2 cellular contexts compared by ENCODE assay signal in the genomic region with DNA sequence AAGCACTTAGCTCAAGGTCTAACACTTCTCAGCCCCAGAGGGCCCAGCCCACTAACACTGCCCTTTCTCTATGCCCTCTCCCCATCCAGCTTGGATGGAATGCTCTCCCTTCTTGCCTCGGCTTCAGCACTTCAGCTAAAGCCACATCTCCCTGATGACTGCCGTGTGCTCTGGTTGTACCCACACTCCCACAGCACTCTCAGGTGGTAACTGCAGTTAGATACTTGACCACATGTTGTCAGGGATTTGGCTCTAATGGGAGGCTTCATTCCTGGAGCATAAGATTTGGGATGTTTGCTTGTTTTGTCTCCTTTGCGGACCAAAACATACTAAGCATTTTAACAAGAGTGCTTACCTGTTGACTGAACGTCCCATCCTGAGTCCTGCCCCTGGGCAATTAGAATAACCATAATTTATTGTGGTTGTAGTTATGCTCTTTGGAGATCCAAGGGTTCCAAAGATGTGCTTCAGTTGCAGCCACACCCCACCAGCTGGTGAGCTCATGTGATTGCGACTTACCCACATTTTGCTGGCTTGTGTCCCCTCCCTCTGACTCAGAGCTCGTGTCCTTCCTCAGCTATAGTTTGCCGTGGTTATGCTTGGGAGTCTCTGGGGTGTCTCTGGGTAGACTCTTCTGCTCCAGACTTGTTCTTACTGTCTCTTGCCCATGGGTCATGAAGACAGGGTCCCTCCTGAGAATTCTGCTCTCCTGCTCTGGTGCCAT.
A peak's percentile ranks its signal among the peaks of the same experiment; 100 is the strongest.
TF ChIP-seq lines count a peak whose summit lies in the region.

No MANE protein-coding gene starts in this region.

TF ChIP-seq in HEK293, 187 proteins besides CTCF, POLR2A, EP300 and RAD21:
- TF ChIP-seq ZFHX2 (tag by site-specific recombination; conservative IDR thresholded peaks at IDR 0.05), result no peak
- TF ChIP-seq, protein P1, sequence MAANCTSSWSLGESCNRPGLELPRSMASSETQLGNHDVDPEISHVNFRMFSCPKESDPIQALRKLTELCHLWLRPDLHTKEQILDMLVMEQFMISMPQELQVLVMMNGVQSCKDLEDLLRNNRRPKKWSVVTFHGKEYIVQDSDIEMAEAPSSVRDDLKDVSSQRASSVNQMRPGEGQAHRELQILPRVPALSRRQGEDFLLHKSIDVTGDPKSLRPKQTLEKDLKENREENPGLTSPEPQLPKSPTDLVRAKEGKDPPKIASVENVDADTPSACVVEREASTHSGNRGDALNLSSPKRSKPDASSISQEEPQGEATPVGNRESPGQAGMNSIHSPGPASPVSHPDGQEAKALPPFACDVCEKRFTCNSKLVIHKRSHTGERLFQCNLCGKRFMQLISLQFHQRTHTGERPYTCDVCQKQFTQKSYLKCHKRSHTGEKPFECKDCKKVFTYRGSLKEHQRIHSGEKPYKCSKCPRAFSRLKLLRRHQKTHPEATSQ (tag by site-specific recombination; IDR thresholded peaks at IDR 0.05), result no peak
- 0 out of 2 replicates have a peak, but pooled peaks have one; percentile 22 for TF ChIP-seq KLF1 (tag by site-specific recombination; IDR thresholded peaks at IDR 0.05)
- peak; percentile 53; the same call in 1 of the 2 replicates for TF ChIP-seq SCRT2 (tag by site-specific recombination; IDR thresholded peaks at IDR 0.05)

TF ChIP-seq in HepG2, 621 proteins besides CTCF, POLR2A, EP300 and RAD21:
- TF ChIP-seq, protein P2, sequence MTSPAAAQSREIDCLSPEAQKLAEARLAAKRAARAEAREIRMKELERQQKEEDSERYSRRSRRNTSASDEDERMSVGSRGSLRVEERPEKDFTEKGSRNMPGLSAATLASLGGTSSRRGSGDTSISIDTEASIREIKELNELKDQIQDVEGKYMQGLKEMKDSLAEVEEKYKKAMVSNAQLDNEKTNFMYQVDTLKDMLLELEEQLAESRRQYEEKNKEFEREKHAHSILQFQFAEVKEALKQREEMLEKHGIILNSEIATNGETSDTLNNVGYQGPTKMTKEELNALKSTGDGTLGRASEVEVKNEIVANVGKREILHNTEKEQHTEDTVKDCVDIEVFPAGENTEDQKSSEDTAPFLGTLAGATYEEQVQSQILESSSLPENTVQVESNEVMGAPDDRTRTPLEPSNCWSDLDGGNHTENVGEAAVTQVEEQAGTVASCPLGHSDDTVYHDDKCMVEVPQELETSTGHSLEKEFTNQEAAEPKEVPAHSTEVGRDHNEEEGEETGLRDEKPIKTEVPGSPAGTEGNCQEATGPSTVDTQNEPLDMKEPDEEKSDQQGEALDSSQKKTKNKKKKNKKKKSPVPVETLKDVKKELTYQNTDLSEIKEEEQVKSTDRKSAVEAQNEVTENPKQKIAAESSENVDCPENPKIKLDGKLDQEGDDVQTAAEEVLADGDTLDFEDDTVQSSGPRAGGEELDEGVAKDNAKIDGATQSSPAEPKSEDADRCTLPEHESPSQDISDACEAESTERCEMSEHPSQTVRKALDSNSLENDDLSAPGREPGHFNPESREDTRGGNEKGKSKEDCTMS (CRISPR knock-in tag; conservative IDR thresholded peaks at IDR 0.05), result no peak
- TF ChIP-seq ZNF34 (CRISPR knock-in tag; IDR thresholded peaks at IDR 0.05; ENCODE audit: borderline replicate concordance) (no peak), SMYD3 (CRISPR knock-in tag; IDR thresholded peaks at IDR 0.05) (no peak), HNRNPUL1 (IDR thresholded peaks at IDR 0.05; ENCODE audit: low read depth, low read length) (no peak), ZNF274 (CRISPR knock-in tag; IDR thresholded peaks at IDR 0.05) (no peak), SALL2 (CRISPR knock-in tag; IDR thresholded peaks at IDR 0.05) (no peak)
- TF ChIP-seq, protein P3, sequence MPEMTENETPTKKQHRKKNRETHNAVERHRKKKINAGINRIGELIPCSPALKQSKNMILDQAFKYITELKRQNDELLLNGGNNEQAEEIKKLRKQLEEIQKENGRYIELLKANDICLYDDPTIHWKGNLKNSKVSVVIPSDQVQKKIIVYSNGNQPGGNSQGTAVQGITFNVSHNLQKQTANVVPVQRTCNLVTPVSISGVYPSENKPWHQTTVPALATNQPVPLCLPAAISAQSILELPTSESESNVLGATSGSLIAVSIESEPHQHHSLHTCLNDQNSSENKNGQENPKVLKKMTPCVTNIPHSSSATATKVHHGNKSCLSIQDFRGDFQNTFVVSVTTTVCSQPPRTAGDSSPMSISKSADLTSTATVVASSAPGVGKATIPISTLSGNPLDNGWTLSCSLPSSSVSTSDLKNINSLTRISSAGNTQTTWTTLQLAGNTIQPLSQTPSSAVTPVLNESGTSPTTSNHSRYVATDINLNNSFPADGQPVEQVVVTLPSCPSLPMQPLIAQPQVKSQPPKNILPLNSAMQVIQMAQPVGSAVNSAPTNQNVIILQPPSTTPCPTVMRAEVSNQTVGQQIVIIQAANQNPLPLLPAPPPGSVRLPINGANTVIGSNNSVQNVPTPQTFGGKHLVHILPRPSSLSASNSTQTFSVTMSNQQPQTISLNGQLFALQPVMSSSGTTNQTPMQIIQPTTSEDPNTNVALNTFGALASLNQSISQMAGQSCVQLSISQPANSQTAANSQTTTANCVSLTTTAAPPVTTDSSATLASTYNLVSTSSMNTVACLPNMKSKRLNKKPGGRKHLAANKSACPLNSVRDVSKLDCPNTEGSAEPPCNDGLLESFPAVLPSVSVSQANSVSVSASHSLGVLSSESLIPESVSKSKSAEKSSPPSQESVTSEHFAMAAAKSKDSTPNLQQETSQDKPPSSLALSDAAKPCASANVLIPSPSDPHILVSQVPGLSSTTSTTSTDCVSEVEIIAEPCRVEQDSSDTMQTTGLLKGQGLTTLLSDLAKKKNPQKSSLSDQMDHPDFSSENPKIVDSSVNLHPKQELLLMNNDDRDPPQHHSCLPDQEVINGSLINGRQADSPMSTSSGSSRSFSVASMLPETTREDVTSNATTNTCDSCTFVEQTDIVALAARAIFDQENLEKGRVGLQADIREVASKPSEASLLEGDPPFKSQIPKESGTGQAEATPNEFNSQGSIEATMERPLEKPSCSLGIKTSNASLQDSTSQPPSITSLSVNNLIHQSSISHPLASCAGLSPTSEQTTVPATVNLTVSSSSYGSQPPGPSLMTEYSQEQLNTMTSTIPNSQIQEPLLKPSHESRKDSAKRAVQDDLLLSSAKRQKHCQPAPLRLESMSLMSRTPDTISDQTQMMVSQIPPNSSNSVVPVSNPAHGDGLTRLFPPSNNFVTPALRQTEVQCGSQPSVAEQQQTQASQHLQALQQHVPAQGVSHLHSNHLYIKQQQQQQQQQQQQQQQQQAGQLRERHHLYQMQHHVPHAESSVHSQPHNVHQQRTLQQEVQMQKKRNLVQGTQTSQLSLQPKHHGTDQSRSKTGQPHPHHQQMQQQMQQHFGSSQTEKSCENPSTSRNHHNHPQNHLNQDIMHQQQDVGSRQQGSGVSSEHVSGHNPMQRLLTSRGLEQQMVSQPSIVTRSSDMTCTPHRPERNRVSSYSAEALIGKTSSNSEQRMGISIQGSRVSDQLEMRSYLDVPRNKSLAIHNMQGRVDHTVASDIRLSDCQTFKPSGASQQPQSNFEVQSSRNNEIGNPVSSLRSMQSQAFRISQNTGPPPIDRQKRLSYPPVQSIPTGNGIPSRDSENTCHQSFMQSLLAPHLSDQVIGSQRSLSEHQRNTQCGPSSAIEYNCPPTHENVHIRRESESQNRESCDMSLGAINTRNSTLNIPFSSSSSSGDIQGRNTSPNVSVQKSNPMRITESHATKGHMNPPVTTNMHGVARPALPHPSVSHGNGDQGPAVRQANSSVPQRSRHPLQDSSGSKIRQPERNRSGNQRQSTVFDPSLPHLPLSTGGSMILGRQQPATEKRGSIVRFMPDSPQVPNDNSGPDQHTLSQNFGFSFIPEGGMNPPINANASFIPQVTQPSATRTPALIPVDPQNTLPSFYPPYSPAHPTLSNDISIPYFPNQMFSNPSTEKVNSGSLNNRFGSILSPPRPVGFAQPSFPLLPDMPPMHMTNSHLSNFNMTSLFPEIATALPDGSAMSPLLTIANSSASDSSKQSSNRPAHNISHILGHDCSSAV (CRISPR knock-in tag; IDR thresholded peaks at IDR 0.05; ENCODE audit: borderline replicate concordance), result no peak
- TF ChIP-seq, protein P4, sequence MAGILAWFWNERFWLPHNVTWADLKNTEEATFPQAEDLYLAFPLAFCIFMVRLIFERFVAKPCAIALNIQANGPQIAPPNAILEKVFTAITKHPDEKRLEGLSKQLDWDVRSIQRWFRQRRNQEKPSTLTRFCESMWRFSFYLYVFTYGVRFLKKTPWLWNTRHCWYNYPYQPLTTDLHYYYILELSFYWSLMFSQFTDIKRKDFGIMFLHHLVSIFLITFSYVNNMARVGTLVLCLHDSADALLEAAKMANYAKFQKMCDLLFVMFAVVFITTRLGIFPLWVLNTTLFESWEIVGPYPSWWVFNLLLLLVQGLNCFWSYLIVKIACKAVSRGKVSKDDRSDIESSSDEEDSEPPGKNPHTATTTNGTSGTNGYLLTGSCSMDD (CRISPR knock-in tag; IDR thresholded peaks at IDR 0.05), result no peak
- TF ChIP-seq, protein P5, sequence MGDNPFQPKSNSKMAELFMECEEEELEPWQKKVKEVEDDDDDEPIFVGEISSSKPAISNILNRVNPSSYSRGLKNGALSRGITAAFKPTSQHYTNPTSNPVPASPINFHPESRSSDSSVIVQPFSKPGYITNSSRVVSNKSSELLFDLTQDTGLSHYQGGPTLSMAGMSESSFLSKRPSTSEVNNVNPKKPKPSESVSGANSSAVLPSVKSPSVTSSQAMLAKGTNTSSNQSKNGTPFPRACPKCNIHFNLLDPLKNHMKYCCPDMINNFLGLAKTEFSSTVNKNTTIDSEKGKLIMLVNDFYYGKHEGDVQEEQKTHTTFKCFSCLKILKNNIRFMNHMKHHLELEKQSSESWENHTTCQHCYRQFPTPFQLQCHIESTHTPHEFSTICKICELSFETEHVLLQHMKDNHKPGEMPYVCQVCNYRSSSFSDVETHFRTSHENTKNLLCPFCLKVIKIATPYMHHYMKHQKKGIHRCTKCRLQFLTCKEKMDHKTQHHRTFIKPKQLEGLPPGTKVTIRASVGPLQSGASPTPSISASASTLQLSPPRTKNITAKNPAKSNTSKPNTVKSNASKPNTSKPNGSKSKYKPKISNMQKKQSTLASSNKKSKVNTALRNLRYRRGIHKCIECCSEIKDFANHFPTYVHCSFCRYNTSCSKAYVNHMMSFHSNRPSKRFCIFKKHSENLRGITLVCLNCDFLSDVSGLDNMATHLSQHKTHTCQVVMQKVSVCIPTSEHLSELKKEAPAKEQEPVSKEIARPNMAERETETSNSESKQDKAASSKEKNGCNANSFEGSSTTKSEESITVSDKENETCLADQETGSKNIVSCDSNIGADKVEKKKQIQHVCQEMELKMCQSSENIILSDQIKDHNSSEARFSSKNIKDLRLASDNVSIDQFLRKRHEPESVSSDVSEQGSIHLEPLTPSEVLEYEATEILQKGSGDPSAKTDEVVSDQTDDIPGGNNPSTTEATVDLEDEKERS (CRISPR knock-in tag; IDR thresholded peaks at IDR 0.05), result no peak
